In the genomic region with DNA sequence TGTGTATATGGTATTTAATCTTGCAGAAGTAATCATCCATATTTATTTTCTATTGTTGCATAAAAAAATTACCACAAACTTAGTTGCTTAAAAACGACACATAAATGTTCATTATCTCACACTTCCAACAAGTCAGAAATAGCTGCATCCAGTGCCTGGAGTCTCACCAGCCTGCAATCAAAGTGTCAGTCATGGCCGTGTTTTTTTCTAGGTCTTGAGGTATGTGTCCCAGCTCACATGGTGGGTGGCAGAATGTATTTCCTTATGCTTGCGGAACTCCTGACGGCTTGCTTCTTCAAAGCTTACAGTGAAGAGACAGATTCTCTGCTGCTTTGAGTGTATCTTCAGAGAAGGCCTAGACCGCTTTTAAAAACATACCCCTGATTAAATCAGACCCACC, we compare ENCODE assay signal across 35 cellular contexts.
"Had no signal": no experiment of that assay in that cellular context is flagged by ENCODE, and none has a peak within 500 bp of the region (broad histone marks: within the 10 kb centered on the region; RNA-seq: fewer than 3 reads in every experiment).

No MANE protein-coding gene starts in this region.

- H3K27me3 ChIP-seq: MG63 had no signal

- H3K4me2 ChIP-seq: KMS-11 had no signal

- H3K9ac ChIP-seq: KMS-11 had no signal

- H3K36me3 ChIP-seq: MG63 had no signal

- H3K9me3 ChIP-seq: MG63 had no signal

- H3K4me3 ChIP-seq: MG63 had no signal

- DNase-seq: Karpas-422, Kasumi-1, KG1, MG63, MM.1S, MV-4-11, NCI-H1048, NCI-H1092, NCI-H1092 treated with DMSO at 0.1 percent for 48 hours, NCI-H1105, NCI-H1105 treated with DMSO at 0.1 percent for 48 hours, NCI-H1417, NCI-H1417 treated with DMSO at 0.1 percent for 48 hours, NCI-H1436, NCI-H1436 treated with DMSO at 0.1 percent for 48 hours, NCI-H146, NCI-H1694, NCI-H1694 treated with DMSO at 0.1 percent for 48 hours, NCI-H187, NCI-H187 treated with DMSO at 0.1 percent for 48 hours, NCI-H1930, NCI-H2029, NCI-H2029 treated with DMSO at 0.1 percent for 48 hours, NCI-H2081, NCI-H2081 treated with DMSO at 0.1 percent for 48 hours, NCI-H2107, NCI-H2171, NCI-H2171 treated with DMSO at 0.1 percent for 48 hours, NCI-H2227 treated with DMSO at 0.1 percent for 48 hours, NCI-H226, NCI-H345, NCI-H446, NCI-H446 treated with DMSO at 0.1 percent for 48 hours, NCI-H510A had no signal

- H3K27ac ChIP-seq: KMS-11 had no signal
